22 cellular contexts compared by ENCODE assay signal in the genomic region with DNA sequence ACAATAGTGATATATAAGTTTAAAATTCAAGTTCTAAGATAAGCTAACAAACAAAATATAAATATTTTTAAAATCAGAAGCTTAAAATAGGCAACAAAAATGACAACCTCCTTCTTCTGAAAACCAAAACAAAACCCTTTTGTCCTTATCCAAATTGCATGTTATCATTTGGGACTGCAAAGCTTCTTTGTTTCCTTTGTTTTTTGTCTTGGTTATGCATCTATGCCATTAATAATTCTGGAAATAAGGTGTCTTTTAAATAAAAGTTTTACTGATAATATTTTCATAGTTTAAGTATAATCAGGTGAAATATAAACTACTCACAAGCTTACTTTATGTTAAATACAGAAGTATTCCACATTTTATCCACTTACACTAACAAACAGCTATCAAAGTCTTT.
"Had no signal": no experiment of that assay in that cellular context is flagged by ENCODE, and none has a peak within 500 bp of the region (broad histone marks: within the 10 kb centered on the region; RNA-seq: fewer than 3 reads in every experiment).

No MANE protein-coding gene starts in this region.

- DNase-seq: effector CD8-positive, alpha-beta T cell; foreskin melanocyte; glutamatergic neuron; immature natural killer cell; kidney; left colon; left ventricle myocardium superior; mesendoderm; naive thymus-derived CD4-positive, alpha-beta T cell; nephron progenitor cell; posterior cingulate gyrus; spleen; stimulated activated CD4-positive, alpha-beta T cell treated with anti-CD3 and anti-CD28 coated beads, Interleukin-15, amount 100 ng/mL, for 24 hours; stimulated activated CD4-positive, alpha-beta T cell treated with anti-CD3 and anti-CD28 coated beads, Interleukin-1b, Interleukin-23, amount 100 ng/mL, for 48 hours; stimulated activated CD4-positive, alpha-beta T cell treated with anti-CD3 and anti-CD28 coated beads, Interleukin-4, amount 100 ng/mL, for 24 hours; thyroid gland; upper lobe of left lung; uterus had no signal

- H3K4me3 ChIP-seq: coronary artery, lung, spleen, thyroid gland, upper lobe of left lung, uterus had no signal

- H3K9me3 ChIP-seq: spleen, thyroid gland, upper lobe of left lung, uterus had no signal

- H3K27me3 ChIP-seq: spleen, thyroid gland, upper lobe of left lung, uterus had no signal

- H3K27ac ChIP-seq: coronary artery, spleen, thyroid gland, upper lobe of left lung, uterus had no signal

- H3K36me3 ChIP-seq: uterus had no signal

- FAIRE-seq: kidney had no signal

- H3K4me1 ChIP-seq: thyroid gland, uterus had no signal

- ATAC-seq: left colon; left ventricle myocardium superior; naive thymus-derived CD4-positive, alpha-beta T cell; sciatic nerve; stimulated activated memory B cell treated with anti-CD40 and anti-IgM and Interleukin-4, amounts not matched to agents 10 μg/mL and 1 μg/mL and 100 μg/mL, for 72 hours had no signal
